ENCODE assay signal across 8 cellular contexts in the genomic region with DNA sequence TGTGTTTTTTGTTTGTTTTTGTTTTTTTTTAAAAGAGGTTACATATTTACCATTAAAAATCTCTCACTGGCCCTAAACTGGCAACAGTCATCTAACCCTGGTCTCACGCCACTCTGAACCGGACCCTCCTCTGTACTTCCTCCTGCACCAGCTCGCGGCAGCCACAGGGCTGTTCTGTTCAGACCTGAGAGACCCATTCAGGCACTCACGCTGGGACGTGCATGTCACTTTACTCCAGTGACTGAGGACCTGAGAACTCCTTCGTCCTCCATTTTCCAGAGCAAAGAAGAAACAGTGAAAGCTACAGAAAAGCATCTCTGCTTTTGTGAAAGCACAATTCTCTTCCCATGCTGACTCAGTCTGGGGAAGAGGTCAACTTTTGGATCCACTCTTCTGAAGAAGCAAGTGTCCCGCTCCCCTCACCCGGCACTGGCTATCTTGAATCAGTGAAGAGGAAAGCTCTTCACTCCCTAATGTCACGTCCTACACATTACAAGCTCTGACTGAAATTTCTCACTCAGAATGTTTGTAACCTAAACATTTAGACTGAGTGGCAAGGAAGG. TPM values are rescaled to one million over a fixed set of nuclear protein-coding genes. Genes with fewer than 3 reads are reported as not detected.
DNase-seq lines count a peak whose midpoint lies in the region; ATAC-seq and TF ChIP-seq lines count a peak whose summit lies in the region.

No MANE protein-coding gene starts in this region.

- H3K9me3 ChIP-seq in BLaER1: no peaks in the 10 kb centered on the region
- H3K9me3 ChIP-seq in psoas muscle: no peaks in the 10 kb centered on the region

- H3K27me3 ChIP-seq in BLaER1: no peaks in the 10 kb centered on the region
- no peaks in the 10 kb centered on the region for H3K27me3 ChIP-seq in dorsolateral prefrontal cortex
- H3K27me3 ChIP-seq in psoas muscle (ENCODE audit: insufficient read depth in 3 of 3, low read length in 2 of 3): no peaks in the 10 kb centered on the region

- H3K27ac ChIP-seq in BLaER1 (peak overlapping the region; percentile 93), dorsolateral prefrontal cortex (peak overlapping the region in 54 of 59 donors; percentile 2 to 87 (median 69)), psoas muscle (peak overlapping the region; percentile 46)

- peaks cover 48% of the 10 kb centered on the region for H4K20me1 ChIP-seq in BLaER1

- WGBS in psoas muscle, 3 donors: 79 to 86% (median 79%) methylated on average over 10 of the region's 10 CpGs

- intact Hi-C loops in dorsolateral prefrontal cortex (cut with DNase I): loop anchor here in 1 of 2 donors (10.0 kb wide), 1 partner anchor 293 kb away; a partner anchor contains a TSS
- intact Hi-C loops in psoas muscle (cut with DNase I): no loop called here

- peak overlapping the region; percentile 91 for H3K9ac ChIP-seq in BLaER1

- TF ChIP-seq CTCF in dorsolateral prefrontal cortex (IDR thresholded peaks at IDR 0.05 in 54 of 56, conservative IDR thresholded peaks at IDR 0.05 in 2 of 56; ENCODE audit: low read depth in 1 of 56, partially characterized antibody in 56 of 56): no peak
- TF ChIP-seq CTCF in psoas muscle (IDR thresholded peaks at IDR 0.05): no peak

- peak overlapping the region; percentile 99 for H3K4me2 ChIP-seq in BLaER1

- H3K36me3 ChIP-seq in BLaER1: peaks cover 17% of the 10 kb centered on the region
- peaks cover 0 to 8% of the 10 kb centered on the region in 2 donors for H3K36me3 ChIP-seq in psoas muscle (ENCODE audit: insufficient read depth in 1 of 2, low read depth in 1 of 2)

- peak overlapping the region; percentile 70 for H3K4me3 ChIP-seq in BLaER1
- peak overlapping the region in 33 of 59 donors; percentile 1 to 47 (median 23) for H3K4me3 ChIP-seq in dorsolateral prefrontal cortex
- H3K4me3 ChIP-seq in psoas muscle: peak overlapping the region; percentile 38

- peak; percentile 57 for ATAC-seq in GM19438 (IDR thresholded peaks at IDR 0.05; ENCODE audit: low read depth, unreplicated experiment)
- no peak for ATAC-seq in psoas muscle

- peak; percentile 65 for DNase-seq in KG1 (lab: John Stamatoyannopoulos, UW)
- peak in 1 of 10 donors; percentile 5 for DNase-seq in dorsolateral prefrontal cortex
- no peak for DNase-seq in psoas muscle
- DNase-seq in activated gamma-delta T cell treated with Interleukin-2 at 50 U/mL for 16 hours: no peak
- DNase-seq in COLO668 (lab: John Stamatoyannopoulos, UW; ENCODE audit: unreplicated experiment): no peak
- DNase-seq in GOT3 (lab: John Stamatoyannopoulos, UW): no peak

- H3K4me1 ChIP-seq in BLaER1 (peaks cover 87% of the 10 kb centered on the region), psoas muscle (peaks cover 13% of the 10 kb centered on the region)

RNA-seq across cellular contexts. Expression of a gene that starts 24.6 kb away (rescaled TPM):
- 100 to 1,000 TPM in 2 of 120 experiments, 10 to 100 TPM in 118; 48.4 to 108 (median 75.5) TPM for total RNA-seq in dorsolateral prefrontal cortex
- 10 to 100 TPM; 11.1 to 24.2 (median 17.2) TPM for total RNA-seq in psoas muscle
- 10 to 100 TPM; 10.2 to 18.7 (median 15.2) TPM for polyA plus RNA-seq in psoas muscle
